18 cellular contexts compared by ENCODE assay signal in the genomic region with DNA sequence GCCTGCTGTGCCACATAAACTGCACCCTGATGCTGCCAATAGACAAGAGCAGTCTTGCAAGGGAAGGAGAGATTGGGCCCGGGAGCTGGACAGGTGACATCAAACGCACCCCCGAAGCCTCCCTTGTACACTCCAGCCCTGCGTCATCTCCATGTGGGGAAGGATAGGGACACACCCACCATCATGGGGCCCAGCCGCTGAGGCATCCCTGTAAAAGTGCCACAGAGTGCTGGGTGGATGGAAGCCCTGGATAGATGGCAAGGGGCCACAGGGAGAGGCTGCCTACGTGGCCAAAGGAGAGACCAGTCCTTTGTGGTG.
"Had no signal": no experiment of that assay in that cellular context is flagged by ENCODE, and none has a peak within 500 bp of the region (broad histone marks: within the 10 kb centered on the region; RNA-seq: fewer than 3 reads in every experiment).

No MANE protein-coding gene starts in this region.

- DNase-seq: KBM-7, NCI-H1092, NCI-H1105 treated with DMSO at 0.1 percent for 48 hours, NCI-H1417 treated with DMSO at 0.1 percent for 48 hours, NCI-H146, NCI-H1694 treated with DMSO at 0.1 percent for 48 hours, NCI-H1930, NCI-H2081, NCI-H2107, NCI-H2227 treated with DMSO at 0.1 percent for 48 hours, NCI-H446, NCI-H510A, NCI-H524 treated with DMSO at 0.1 percent for 48 hours, NCI-H69, NCI-H774, SHP77, SK-N-SH, SW 1271 had no signal
